In genomic region chr1:156232222-156232621, GRCh38 we compare ENCODE assay signal across 18 cellular contexts. TPM values are rescaled to one million over a fixed set of nuclear protein-coding genes. Genes with fewer than 3 reads are reported as not detected.
A peak's percentile ranks its signal among the peaks of the same experiment; 100 is the strongest.
DNase-seq lines count a peak whose midpoint lies in the region; ATAC-seq, FAIRE-seq and TF ChIP-seq lines count a peak whose summit lies in the region.
"Had no signal": no experiment of that assay in that cellular context is flagged by ENCODE, and none has a peak within 500 bp of the region (broad histone marks: within the 10 kb centered on the region; RNA-seq: fewer than 3 reads in every experiment).

No MANE protein-coding gene starts in this region.

- H3K23ac ChIP-seq in H1 (ENCODE audit: insufficient read length): no peak overlapping the region

- H3K18ac ChIP-seq in H1 (ENCODE audit: extremely low read depth, low read length): no peak overlapping the region

- H2BK12ac ChIP-seq in H1 (ENCODE audit: low read depth, low read length): no peak overlapping the region

- H3K4me1 ChIP-seq in BLaER1 treated with 17β-estradiol and CSF1 and Interleukin-3, amounts not matched to agents 10 nM and 100 nM: peaks cover 6 to 27% (median 11%) of the 10 kb centered on the region in 10 experiments; a peak in 15 of 20 replicates
- no peaks in the 10 kb centered on the region for H3K4me1 ChIP-seq in H1 (replicated peaks in 1 of 4; ENCODE audit: control insufficient read depth in 3 of 4, insufficient read depth in 4 of 4, low read length in 3 of 4)
- H3K4me1 ChIP-seq: testis had no signal

- CTCF ChIA-PET in H1 (lab: Charles Lee; ENCODE audit: partially characterized antibody): interaction anchor here (0.7 to 47.2 kb wide), 8 partner anchors 9 to 145 kb away, joined by 3 to 1265 read pairs (median 4); partner anchors contain the start of genes PAQR6, PMF1 and SEMA4A

- TF ChIP-seq CTCF in NB4 (IDR thresholded peaks at IDR 0.05; ENCODE audit: low read depth, low read length): no peak
- no peak for TF ChIP-seq CTCF in H1 (IDR thresholded peaks at IDR 0.05; ENCODE audit: control extremely low read depth in 1 of 3, insufficient read depth in 1 of 3, low read depth in 1 of 3, low read length in 3 of 3)
- no peak for TF ChIP-seq CTCF in lower leg skin (IDR thresholded peaks at IDR 0.05)

- H2AFZ ChIP-seq in H1 (ENCODE audit: low read length): no peak overlapping the region

- H3K23me2 ChIP-seq in H1 (ENCODE audit: low read depth, low read length): no peaks in the 10 kb centered on the region

- H3K4me3 ChIP-seq in BLaER1 treated with 17β-estradiol and CSF1 and Interleukin-3, amounts not matched to agents 10 nM and 100 nM: no peak overlapping the region
- H3K4me3 ChIP-seq in NB4 (ENCODE audit: low read depth, low read length) (no peak overlapping the region), H1 (ENCODE audit: extremely low read depth in 1 of 4, insufficient read depth in 2 of 4, low read depth in 3 of 4, low read length in 4 of 4) (no peak overlapping the region), lower leg skin (ENCODE audit: low read depth, poor library complexity, severe bottlenecking) (no peak overlapping the region)
- H3K4me3 ChIP-seq: mucosa of descending colon, testis had no signal

- H2BK15ac ChIP-seq in H1 (ENCODE audit: low read length): no peak overlapping the region

- H3K36me3 ChIP-seq in BLaER1 treated with 17β-estradiol and CSF1 and Interleukin-3, amounts not matched to agents 10 nM and 100 nM: peaks cover 53 to 92% (median 66%) of the 10 kb centered on the region in 11 experiments
- H3K36me3 ChIP-seq in H1 (ENCODE audit: control insufficient read depth in 2 of 4, insufficient read depth in 4 of 4, low read length in 3 of 4): peaks cover 13 to 35% (median 20%) of the 10 kb centered on the region in 4 experiments; a peak in 6 of 8 replicates

- H4K5ac ChIP-seq in H1 (ENCODE audit: insufficient read length, low read depth, low read length): no peak overlapping the region

- no peak overlapping the region for H3K14ac ChIP-seq in H1 (ENCODE audit: insufficient read length)

- no peak overlapping the region for H4K8ac ChIP-seq in H1 (ENCODE audit: extremely low read depth, insufficient read depth, low read length)

- no peak for TF ChIP-seq EP300 in H1 (IDR thresholded peaks at IDR 0.05; ENCODE audit: borderline replicate concordance in 1 of 2, low read depth in 2 of 2, low read length in 2 of 2)

- peak overlapping the region in 2 of 11 experiments; percentile 32 to 49; a peak in 1 of 22 replicates for H3K27ac ChIP-seq in BLaER1 treated with 17β-estradiol and CSF1 and Interleukin-3, amounts not matched to agents 10 nM and 100 nM
- no peak overlapping the region for H3K27ac ChIP-seq in H1 (ENCODE audit: low read depth, low read length)
- H3K27ac ChIP-seq: testis had no signal

- TF ChIP-seq RAD21 in H1 (IDR thresholded peaks at IDR 0.05 in 1 of 2, conservative IDR thresholded peaks at IDR 0.05 in 1 of 2; ENCODE audit: low read depth in 2 of 2, low read length in 2 of 2): no peak

- FAIRE-seq in H1 (lab: Jason Lieb, UNC): no peak

- no peak overlapping the region for H2BK120ac ChIP-seq in H1 (replicated peaks; ENCODE audit: low read depth, low read length)

- no peaks in the 10 kb centered on the region for H3K9me3 ChIP-seq in BLaER1 treated with 17β-estradiol and CSF1 and Interleukin-3, amounts not matched to agents 10 nM and 100 nM (replicated peaks in 1 of 11)
- no peaks in the 10 kb centered on the region for H3K9me3 ChIP-seq in H1 (ENCODE audit: insufficient read depth in 2 of 2, low read depth in 1 of 2, low read length in 1 of 2)
- H3K9me3 ChIP-seq: mucosa of descending colon, SK-N-SH, testis had no signal

- H2BK20ac ChIP-seq in H1 (ENCODE audit: low read length): no peak overlapping the region

- WGBS in H1 (ENCODE audit: extremely low coverage in 1 of 2, insufficient coverage in 1 of 2, insufficient read length in 1 of 2, insufficient replicate concordance in 2 of 2, low coverage in 1 of 2, low lambda C conversion rate in 2 of 2, missing lambda C conversion rate in 1 of 2), 2 experiments: 94% methylated on average over 9 of the region's 9 CpGs; no CpG with 5 or more reads in 1 of the 2 experiments
- 70 to 78% methylated on average over 9 of the region's 9 CpGs for WGBS in lower leg skin, 2 donors

- H3K27me3 ChIP-seq in BLaER1 treated with 17β-estradiol and CSF1 and Interleukin-3, amounts not matched to agents 10 nM and 100 nM: no peaks in the 10 kb centered on the region
- H3K27me3 ChIP-seq in H1 (replicated peaks in 1 of 4; ENCODE audit: control insufficient read depth in 3 of 4, extremely low read depth in 1 of 4, insufficient read depth in 3 of 4, low read length in 3 of 4): no peaks in the 10 kb centered on the region
- H3K27me3 ChIP-seq: testis had no signal

- peak overlapping the region in 8 of 11 experiments; percentile 2 to 31 (median 11); a peak in 8 of 22 replicates for H3K4me2 ChIP-seq in BLaER1 treated with 17β-estradiol and CSF1 and Interleukin-3, amounts not matched to agents 10 nM and 100 nM
- no peak overlapping the region for H3K4me2 ChIP-seq in H1 (ENCODE audit: insufficient read depth in 1 of 2, low read depth in 2 of 2, low read length in 2 of 2)
- H3K4me2 ChIP-seq: SK-N-SH had no signal

- no peaks in the 10 kb centered on the region for H3K79me2 ChIP-seq in H1 (ENCODE audit: control insufficient read depth in 1 of 2, insufficient read depth in 2 of 2, low read length in 2 of 2)

- POLR2A ChIA-PET in H1 (lab: Charles Lee; ENCODE audit: partially characterized antibody): interaction anchor here (0.8 to 12.7 kb wide), 8 partner anchors 10 to 86 kb away, joined by 3 to 82 read pairs (median 3); partner anchors contain the start of genes BGLAP, PAQR6 and SMG5

- no peak overlapping the region for H4K91ac ChIP-seq in H1 (replicated peaks; ENCODE audit: insufficient read length, low read length)

- intact Hi-C loops in lower leg skin (cut with DNase I; ENCODE audit: low total_unique reads): no loop called here

- 0 out of 22 replicates have a peak overlapping the region, but pooled peaks of 2 of the 11 experiments have one; percentile 2 to 37 for H3K9ac ChIP-seq in BLaER1 treated with 17β-estradiol and CSF1 and Interleukin-3, amounts not matched to agents 10 nM and 100 nM
- no peak overlapping the region for H3K9ac ChIP-seq in H1 (replicated peaks in 1 of 4; ENCODE audit: extremely low read depth in 1 of 4, low read depth in 3 of 4, low read length in 3 of 4)
- H3K9ac ChIP-seq: SK-N-SH had no signal

- DNase-seq in NB4 (ENCODE audit: low read depth) (peak; percentile 33), H1 (ENCODE audit: low read depth in 1 of 2, low spot score in 2 of 2) (no peak), lower leg skin (ENCODE audit: low spot score in 2 of 2) (no peak), NCI-H187 treated with DMSO at 0.1 percent for 48 hours (lab: John Stamatoyannopoulos, UW) (no peak)
- DNase-seq: activated CD4-positive, alpha-beta memory T cell treated with anti-CD3 and anti-CD28 coated beads, Interleukin-2, amount 10 ng/mL, durations not matched to agents 7 days and 5 days; amygdala; cerebellar nuclear complex; DMS153; left colon; mucosa of descending colon; NCI-H1092; NCI-H446; SK-N-SH; stimulated activated CD4-positive, alpha-beta T cell treated with anti-CD3 and anti-CD28 coated beads, Interleukin-4, amount 100 ng/mL, for 24 hours; testis had no signal

- ATAC-seq in HG02852 (IDR thresholded peaks at IDR 0.05; ENCODE audit: unreplicated experiment): no peak
- ATAC-seq: left colon, mucosa of descending colon had no signal

- peaks cover 3% of the 10 kb centered on the region for H3K79me1 ChIP-seq in H1 (ENCODE audit: low read depth, low read length)

- H2BK5ac ChIP-seq in H1 (ENCODE audit: low read depth, low read length): peak overlapping the region; percentile 26; the same call in 1 of the 2 replicates

- H2AK5ac ChIP-seq in H1 (ENCODE audit: low read depth, low read length): no peak overlapping the region

- no peak overlapping the region for H3K4ac ChIP-seq in H1 (replicated peaks; ENCODE audit: insufficient read length, low read depth, low read length)

- TF ChIP-seq POLR2A in NB4 (IDR thresholded peaks at IDR 0.05; ENCODE audit: extremely low read depth, insufficient read length) (no peak), H1 (IDR thresholded peaks at IDR 0.05; ENCODE audit: control extremely low read depth in 1 of 2, low read depth in 2 of 2, low read length in 2 of 2) (no peak), lower leg skin (IDR thresholded peaks at IDR 0.05) (no peak)

- H4K20me1 ChIP-seq in BLaER1 treated with 17β-estradiol and CSF1 and Interleukin-3, amounts not matched to agents 10 nM and 100 nM: peaks cover 0 to 22% (median 4%) of the 10 kb centered on the region in 11 experiments; a peak in 4 of 22 replicates
- H4K20me1 ChIP-seq in H1 (replicated peaks in 1 of 2; ENCODE audit: control insufficient read depth in 1 of 2, insufficient read depth in 2 of 2, low read length in 2 of 2): peaks cover 0 to 4% of the 10 kb centered on the region in 2 experiments

- no peak overlapping the region for H3K56ac ChIP-seq in H1 (replicated peaks; ENCODE audit: insufficient read length, low read depth, low read length)

RNA-seq across cellular contexts. Expression of gene BGLAP, which starts 9.8 kb away (rescaled TPM):
- total RNA-seq in H1 (2021; fragmentation: NEBNext Ultra II Directional; extraction: Animal tissue kit (Norgen Biotek cat#: 25700)): 0.78 and 1.2 TPM in 2 replicates
- polyA plus RNA-seq in H1 (2011; rRNA removed): 1.5 and 3.2 TPM in 2 replicates
- 1.9 TPM for polyA plus RNA-seq in H1 (2011; cell fraction: cytosol; rRNA removed)
- polyA plus RNA-seq in H1 (2011; cell fraction: nucleus; rRNA removed): 7.6 TPM
- polyA plus RNA-seq in H1 (2012, experiment 1 of 2): 0.84 to 3.5 TPM (median 2.3 TPM) in 4 replicates
- polyA plus RNA-seq in H1 (2012, experiment 2 of 2): 1.1 TPM
- 0.95 TPM for polyA plus RNA-seq in H1 (2013, experiment 1 of 2)
- 0.44 TPM for polyA plus RNA-seq in H1 (2013, experiment 2 of 2)
- polyA minus RNA-seq in H1 (2011; rRNA and poly(A)+ RNA removed): 0.60 and 0.88 TPM in 2 replicates
- not detected for polyA minus RNA-seq in H1 (2011; cell fraction: cytosol; rRNA and poly(A)+ RNA removed)
- 3.2 TPM for polyA minus RNA-seq in H1 (2011; cell fraction: nucleus; rRNA and poly(A)+ RNA removed)
- total RNA-seq in lower leg skin: 1 to 10 TPM in 1 of 4 donors, under 1 TPM in 2, not detected in 1; 0.36 to 3.4 (median 0.69) TPM
- total RNA-seq: fibroblast of villous mesenchyme had no signal

RNA-seq across cellular contexts. Expression of gene PAQR6, which starts 15.6 kb away (rescaled TPM):
- total RNA-seq in H1 (2021; fragmentation: NEBNext Ultra II Directional; extraction: Animal tissue kit (Norgen Biotek cat#: 25700)): 7.1 and 7.2 TPM in 2 replicates
- 11.3 and 20.2 TPM in 2 replicates for polyA plus RNA-seq in H1 (2011; rRNA removed)
- polyA plus RNA-seq in H1 (2011; cell fraction: cytosol; rRNA removed): 9.6 TPM
- polyA plus RNA-seq in H1 (2011; cell fraction: nucleus; rRNA removed): 51.0 TPM
- 11.2 to 16.4 TPM (median 12.5 TPM) in 4 replicates for polyA plus RNA-seq in H1 (2012, experiment 1 of 2)
- polyA plus RNA-seq in H1 (2012, experiment 2 of 2): 3.1 TPM
- polyA plus RNA-seq in H1 (2013, experiment 1 of 2): 7.7 TPM
- 5.3 TPM for polyA plus RNA-seq in H1 (2013, experiment 2 of 2)
- polyA minus RNA-seq in H1 (2011; rRNA and poly(A)+ RNA removed): 1.1 TPM in 2 replicates
- polyA minus RNA-seq in H1 (2011; cell fraction: cytosol; rRNA and poly(A)+ RNA removed): 4.1 TPM
- 4.6 TPM for polyA minus RNA-seq in H1 (2011; cell fraction: nucleus; rRNA and poly(A)+ RNA removed)
- 1 to 10 TPM; 2.0 to 8.4 (median 4.6) TPM for total RNA-seq in lower leg skin

RNA-seq across cellular contexts. Expression of gene PMF1, which starts 19.4 kb away (rescaled TPM):
- 113 and 116 TPM in 2 replicates for total RNA-seq in H1 (2021; fragmentation: NEBNext Ultra II Directional; extraction: Animal tissue kit (Norgen Biotek cat#: 25700))
- 296 and 337 TPM in 2 replicates for polyA plus RNA-seq in H1 (2011; rRNA removed)
- polyA plus RNA-seq in H1 (2011; cell fraction: cytosol; rRNA removed): 245 TPM
- 147 TPM for polyA plus RNA-seq in H1 (2011; cell fraction: nucleus; rRNA removed)
- polyA plus RNA-seq in H1 (2012, experiment 1 of 2): 99.8 to 147 TPM (median 136 TPM) in 4 replicates
- polyA plus RNA-seq in H1 (2012, experiment 2 of 2): 165 TPM
- polyA plus RNA-seq in H1 (2013, experiment 1 of 2): 91.8 TPM
- 90.0 TPM for polyA plus RNA-seq in H1 (2013, experiment 2 of 2)
- polyA minus RNA-seq in H1 (2011; rRNA and poly(A)+ RNA removed): 59.3 and 61.4 TPM in 2 replicates
- 43.6 TPM for polyA minus RNA-seq in H1 (2011; cell fraction: cytosol; rRNA and poly(A)+ RNA removed)
- polyA minus RNA-seq in H1 (2011; cell fraction: nucleus; rRNA and poly(A)+ RNA removed): 23.0 TPM
- 10 to 100 TPM; 62.9 to 83.6 (median 71.1) TPM for total RNA-seq in lower leg skin

RNA-seq across cellular contexts. Expression of gene SLC25A44, which starts 38.3 kb away (rescaled TPM):
- 23.4 and 31.4 TPM in 2 replicates for total RNA-seq in H1 (2021; fragmentation: NEBNext Ultra II Directional; extraction: Animal tissue kit (Norgen Biotek cat#: 25700))
- polyA plus RNA-seq in H1 (2011; rRNA removed): 27.0 and 32.1 TPM in 2 replicates
- polyA plus RNA-seq in H1 (2011; cell fraction: cytosol; rRNA removed): 26.1 TPM
- 19.4 TPM for polyA plus RNA-seq in H1 (2011; cell fraction: nucleus; rRNA removed)
- polyA plus RNA-seq in H1 (2012, experiment 1 of 2): 21.8 to 26.9 TPM (median 25.5 TPM) in 4 replicates
- polyA plus RNA-seq in H1 (2012, experiment 2 of 2): 11.2 TPM
- 19.3 TPM for polyA plus RNA-seq in H1 (2013, experiment 1 of 2)
- polyA plus RNA-seq in H1 (2013, experiment 2 of 2): 21.1 TPM
- polyA minus RNA-seq in H1 (2011; rRNA and poly(A)+ RNA removed): 50.6 and 53.0 TPM in 2 replicates
- polyA minus RNA-seq in H1 (2011; cell fraction: cytosol; rRNA and poly(A)+ RNA removed): 18.2 TPM
- 15.3 TPM for polyA minus RNA-seq in H1 (2011; cell fraction: nucleus; rRNA and poly(A)+ RNA removed)
- total RNA-seq in lower leg skin: 10 to 100 TPM; 11.3 to 15.3 (median 13.3) TPM

RNA-seq across cellular contexts. Expression of gene SMG5, which starts 50.4 kb away (rescaled TPM):
- 94.7 and 98.0 TPM in 2 replicates for total RNA-seq in H1 (2021; fragmentation: NEBNext Ultra II Directional; extraction: Animal tissue kit (Norgen Biotek cat#: 25700))
- 32.7 and 45.2 TPM in 2 replicates for polyA plus RNA-seq in H1 (2011; rRNA removed)
- polyA plus RNA-seq in H1 (2011; cell fraction: cytosol; rRNA removed): 44.5 TPM
- 143 TPM for polyA plus RNA-seq in H1 (2011; cell fraction: nucleus; rRNA removed)
- 66.0 to 90.4 TPM (median 81.2 TPM) in 4 replicates for polyA plus RNA-seq in H1 (2012, experiment 1 of 2)
- polyA plus RNA-seq in H1 (2012, experiment 2 of 2): 67.9 TPM
- polyA plus RNA-seq in H1 (2013, experiment 1 of 2): 45.2 TPM
- 42.4 TPM for polyA plus RNA-seq in H1 (2013, experiment 2 of 2)
- 61.2 and 65.4 TPM in 2 replicates for polyA minus RNA-seq in H1 (2011; rRNA and poly(A)+ RNA removed)
- polyA minus RNA-seq in H1 (2011; cell fraction: cytosol; rRNA and poly(A)+ RNA removed): 32.7 TPM
- 57.6 TPM for polyA minus RNA-seq in H1 (2011; cell fraction: nucleus; rRNA and poly(A)+ RNA removed)
- 10 to 100 TPM; 56.9 to 88.4 (median 61.0) TPM for total RNA-seq in lower leg skin

Comparison
In these comparisons a context has a peak if more than half of its experiments do, and no peak if none do; other contexts are left out.
1. H3K4me2 ChIP-seq: peak in BLaER1 treated with 17β-estradiol and CSF1 and Interleukin-3, amounts not matched to agents 10 nM and 100 nM (8 of 11); none in H1 (0 of 2).